Comparison of ENCODE assay signal across 15 cellular contexts in genomic region chr6:71386215-71386614, GRCh38.
DNase-seq lines count a peak whose midpoint lies in the region; FAIRE-seq and TF ChIP-seq lines count a peak whose summit lies in the region.
"Had no signal": no experiment of that assay in that cellular context is flagged by ENCODE, and none has a peak within 500 bp of the region (broad histone marks: within the 10 kb centered on the region; RNA-seq: fewer than 3 reads in every experiment).

No MANE protein-coding gene starts in this region.

- H3K36me3 Mint-ChIP-seq in activated CD4-positive, alpha-beta T cell treated with anti-CD3 and anti-CD28 coated beads, Interleukin-2, amount 10 ng/mL, durations not matched to agents 24 days and 14 days (ENCODE audit: low read depth), result no peaks in the 10 kb centered on the region
- no peaks in the 10 kb centered on the region for H3K36me3 Mint-ChIP-seq in activated T-cell treated with anti-CD3 and anti-CD28 coated beads, Interleukin-2, amount 50 U/mL, for 24 hours (ENCODE audit: low read depth)
- no peaks in the 10 kb centered on the region for H3K36me3 Mint-ChIP-seq in CD14-positive monocyte

- no peak overlapping the region for H3K9ac ChIP-seq in subcutaneous abdominal adipose tissue (ENCODE audit: low read length in 5 of 5)

- no peaks in the 10 kb centered on the region for H3K4me1 Mint-ChIP-seq in activated CD4-positive, alpha-beta T cell treated with anti-CD3 and anti-CD28 coated beads, Interleukin-2, amount 10 ng/mL, durations not matched to agents 24 days and 14 days
- H3K4me1 Mint-ChIP-seq in activated T-cell treated with anti-CD3 and anti-CD28 coated beads, Interleukin-2, amount 50 U/mL, for 24 hours (ENCODE audit: low read depth), result no peaks in the 10 kb centered on the region
- no peaks in the 10 kb centered on the region for H3K4me1 Mint-ChIP-seq in CD14-positive monocyte

- intact Hi-C loops in activated CD4-positive, alpha-beta T cell treated with anti-CD3 and anti-CD28 coated beads, Interleukin-2, amount 10 ng/mL, durations not matched to agents 24 days and 14 days (cut with micrococcal nuclease), result loop anchor here (10.0 kb wide), 1 partner anchor 99 kb away; no protein-coding TSS in a partner anchor
- intact Hi-C loops in CD14-positive monocyte (cut with micrococcal nuclease), result loop anchor here in 1 of 2 donors (10.0 kb wide), 1 partner anchor 699 kb away; no protein-coding TSS in a partner anchor

- peaks cover 0 to 48% (median 39%) of the 10 kb centered on the region in 5 donors for H3K4me1 ChIP-seq in subcutaneous abdominal adipose tissue (ENCODE audit: control insufficient read depth in 5 of 5, insufficient read depth in 5 of 5, low read length in 5 of 5)

- no peak overlapping the region for H3K27ac Mint-ChIP-seq in activated CD4-positive, alpha-beta T cell treated with anti-CD3 and anti-CD28 coated beads, Interleukin-2, amount 10 ng/mL, durations not matched to agents 24 days and 14 days
- no peak overlapping the region for H3K27ac Mint-ChIP-seq in activated T-cell treated with anti-CD3 and anti-CD28 coated beads, Interleukin-2, amount 50 U/mL, for 24 hours
- no peak overlapping the region for H3K27ac Mint-ChIP-seq in CD14-positive monocyte

- H3K27me3 ChIP-seq in subcutaneous abdominal adipose tissue (ENCODE audit: control insufficient read depth in 5 of 5, insufficient read depth in 4 of 5, low read length in 5 of 5), result no peaks in the 10 kb centered on the region

- H3K9me3 Mint-ChIP-seq in activated CD4-positive, alpha-beta T cell treated with anti-CD3 and anti-CD28 coated beads, Interleukin-2, amount 10 ng/mL, durations not matched to agents 24 days and 14 days, result no peaks in the 10 kb centered on the region
- no peaks in the 10 kb centered on the region for H3K9me3 Mint-ChIP-seq in activated T-cell treated with anti-CD3 and anti-CD28 coated beads, Interleukin-2, amount 50 U/mL, for 24 hours
- no peaks in the 10 kb centered on the region for H3K9me3 Mint-ChIP-seq in CD14-positive monocyte

- H3K27ac ChIP-seq in epithelial cell of prostate (peak overlapping the region; percentile 48), subcutaneous abdominal adipose tissue (ENCODE audit: low read depth, low read length) (peak overlapping the region; percentile 92)
- H3K27ac ChIP-seq: C4-2B had no signal

- peaks cover 10% of the 10 kb centered on the region for H3K27me3 Mint-ChIP-seq in activated CD4-positive, alpha-beta T cell treated with anti-CD3 and anti-CD28 coated beads, Interleukin-2, amount 10 ng/mL, durations not matched to agents 24 days and 14 days
- peaks cover 13% of the 10 kb centered on the region for H3K27me3 Mint-ChIP-seq in activated T-cell treated with anti-CD3 and anti-CD28 coated beads, Interleukin-2, amount 50 U/mL, for 24 hours
- H3K27me3 Mint-ChIP-seq in CD14-positive monocyte (ENCODE audit: low read depth in 3 of 3), result no peaks in the 10 kb centered on the region

- no peaks in the 10 kb centered on the region for H3K9me3 ChIP-seq in subcutaneous abdominal adipose tissue (ENCODE audit: control insufficient read depth in 5 of 5, low read length in 5 of 5)

- H3K36me3 ChIP-seq in subcutaneous abdominal adipose tissue (ENCODE audit: control insufficient read depth in 5 of 5, insufficient read depth in 5 of 5, low read length in 5 of 5), result peaks cover 0 to 4% (median 2%) of the 10 kb centered on the region in 5 donors

- no peak for TF ChIP-seq CTCF in CD14-positive monocyte (IDR thresholded peaks at IDR 0.05)

- no peak for TF ChIP-seq POLR2A in H54 (IDR thresholded peaks at IDR 0.05; ENCODE audit: low read depth, low read length)

- no peak for DNase-seq in H54 (ENCODE audit: insufficient read length, low spot score)
- DNase-seq in RCC 7860 (ENCODE audit: low spot score), result no peak
- DNase-seq in epithelial cell of prostate (ENCODE audit: low read depth, low spot score), result no peak
- no peak for DNase-seq in activated CD4-positive, alpha-beta T cell treated with anti-CD3 and anti-CD28 coated beads, Interleukin-2, amount 10 ng/mL, durations not matched to agents 24 days and 14 days
- DNase-seq in activated T-cell treated with anti-CD3 and anti-CD28 coated beads, Interleukin-2, amount 50 U/mL, for 24 hours, result no peak
- no peak for DNase-seq in CD14-positive monocyte (ENCODE audit: low spot score)
- DNase-seq: COR-L47, NCI-H446, NCI-H748 treated with DMSO at 0.1 percent for 48 hours, SIG-M5 had no signal

- no peak overlapping the region for H3K4me3 Mint-ChIP-seq in activated CD4-positive, alpha-beta T cell treated with anti-CD3 and anti-CD28 coated beads, Interleukin-2, amount 10 ng/mL, durations not matched to agents 24 days and 14 days
- H3K4me3 Mint-ChIP-seq in activated T-cell treated with anti-CD3 and anti-CD28 coated beads, Interleukin-2, amount 50 U/mL, for 24 hours, result no peak overlapping the region
- H3K4me3 Mint-ChIP-seq in CD14-positive monocyte, result no peak overlapping the region

- H3K4me3 ChIP-seq in subcutaneous abdominal adipose tissue (ENCODE audit: low read depth in 1 of 5, low read length in 5 of 5), result no peak overlapping the region
- H3K4me3 ChIP-seq: GM12878, K562 had no signal

- peak; percentile 77 for FAIRE-seq in H54 (lab: Jason Lieb, UNC)
- FAIRE-seq in RCC 7860 (lab: Jason Lieb, UNC), result peak; percentile 2
- FAIRE-seq: GM12878, GM18507, K562 had no signal
